In genomic region chr15:69015591-69015990, GRCh38 we compare ENCODE assay signal across 19 cellular contexts. TPM values are rescaled to one million over a fixed set of nuclear protein-coding genes. Genes with fewer than 3 reads are reported as not detected.
DNase-seq lines count a peak whose midpoint lies in the region; ATAC-seq and TF ChIP-seq lines count a peak whose summit lies in the region.
"Had no signal": no experiment of that assay in that cellular context is flagged by ENCODE, and none has a peak within 500 bp of the region (broad histone marks: within the 10 kb centered on the region; RNA-seq: fewer than 3 reads in every experiment).

No MANE protein-coding gene starts in this region.

- DNase-seq in GM03348 (ENCODE audit: low spot score), result peak; percentile 1
- peak; percentile 19 for DNase-seq in coronary artery (ENCODE audit: low spot score)
- no peak for DNase-seq in nephron progenitor cell
- DNase-seq in type B pancreatic cell (ENCODE audit: extremely low spot score, unreplicated experiment), result no peak
- no peak for DNase-seq in H4 (ENCODE audit: low spot score)
- DNase-seq in WTC11 (ENCODE audit: low spot score), result no peak
- no peak for DNase-seq in activated CD4-positive, alpha-beta T cell treated with anti-CD3 and anti-CD28 coated beads, Interleukin-2, amount 10 ng/mL, durations not matched to agents 24 days and 14 days
- DNase-seq: ACHN; C1 segment of cervical spinal cord; Calu3; CD4-positive, alpha-beta T cell; DMS 273 treated with DMSO at 0.1 percent for 48 hours; GOT3; HFFc6 had no signal

- no peaks in the 10 kb centered on the region for H3K9me3 Mint-ChIP-seq in nephron progenitor cell
- H3K9me3 Mint-ChIP-seq in type B pancreatic cell, result no peaks in the 10 kb centered on the region
- H3K9me3 Mint-ChIP-seq in WTC11, result no peaks in the 10 kb centered on the region
- no peaks in the 10 kb centered on the region for H3K9me3 Mint-ChIP-seq in activated CD4-positive, alpha-beta T cell treated with anti-CD3 and anti-CD28 coated beads, Interleukin-2, amount 10 ng/mL, durations not matched to agents 24 days and 14 days
- H3K9me3 Mint-ChIP-seq: HFFc6 had no signal

- no peak for TF ChIP-seq CTCF in coronary artery (IDR thresholded peaks at IDR 0.05)
- no peak for TF ChIP-seq CTCF in nephron progenitor cell (IDR thresholded peaks at IDR 0.05)
- no peak for TF ChIP-seq CTCF in type B pancreatic cell (conservative IDR thresholded peaks at IDR 0.05)
- no peak for TF ChIP-seq CTCF in WTC11 (IDR thresholded peaks at IDR 0.05)

- CTCF ChIA-PET in WTC11 (lab: Charles Lee), result interaction anchor here (1.1 to 3.2 kb wide), 2 partner anchors 16 to 20 kb away, joined by 3 to 19 read pairs; no protein-coding TSS in a partner anchor

- intact Hi-C loops in activated CD4-positive, alpha-beta T cell treated with anti-CD3 and anti-CD28 coated beads, Interleukin-2, amount 10 ng/mL, durations not matched to agents 24 days and 14 days (cut with micrococcal nuclease), result no loop called here

- H3K4me1 Mint-ChIP-seq in nephron progenitor cell (peaks cover 9% of the 10 kb centered on the region), type B pancreatic cell (ENCODE audit: unreplicated experiment) (no peaks in the 10 kb centered on the region), WTC11 (no peaks in the 10 kb centered on the region)
- H3K4me1 Mint-ChIP-seq in activated CD4-positive, alpha-beta T cell treated with anti-CD3 and anti-CD28 coated beads, Interleukin-2, amount 10 ng/mL, durations not matched to agents 24 days and 14 days, result no peaks in the 10 kb centered on the region
- H3K4me1 Mint-ChIP-seq: B cell had no signal

- H3K27ac ChIP-seq in coronary artery, result no peak overlapping the region

- no peak for ATAC-seq in WTC11
- ATAC-seq: HepG2 had no signal

- H3K36me3 Mint-ChIP-seq in nephron progenitor cell (ENCODE audit: low read depth), result no peaks in the 10 kb centered on the region
- no peaks in the 10 kb centered on the region for H3K36me3 Mint-ChIP-seq in type B pancreatic cell
- H3K36me3 Mint-ChIP-seq in WTC11, result no peaks in the 10 kb centered on the region
- no peaks in the 10 kb centered on the region for H3K36me3 Mint-ChIP-seq in activated CD4-positive, alpha-beta T cell treated with anti-CD3 and anti-CD28 coated beads, Interleukin-2, amount 10 ng/mL, durations not matched to agents 24 days and 14 days (ENCODE audit: low read depth)

- peaks cover 7% of the 10 kb centered on the region for H3K27me3 Mint-ChIP-seq in nephron progenitor cell (ENCODE audit: low read depth, poor library complexity)
- peaks cover 7% of the 10 kb centered on the region for H3K27me3 Mint-ChIP-seq in type B pancreatic cell
- no peaks in the 10 kb centered on the region; the same call in 1 of the 2 replicates for H3K27me3 Mint-ChIP-seq in WTC11 (ENCODE audit: low read depth)
- H3K27me3 Mint-ChIP-seq in activated CD4-positive, alpha-beta T cell treated with anti-CD3 and anti-CD28 coated beads, Interleukin-2, amount 10 ng/mL, durations not matched to agents 24 days and 14 days, result peaks cover 4% of the 10 kb centered on the region

- H3K27ac Mint-ChIP-seq in nephron progenitor cell (peak overlapping the region; percentile 21), type B pancreatic cell (peak overlapping the region; percentile 12), WTC11 (no peak overlapping the region)
- no peak overlapping the region for H3K27ac Mint-ChIP-seq in activated CD4-positive, alpha-beta T cell treated with anti-CD3 and anti-CD28 coated beads, Interleukin-2, amount 10 ng/mL, durations not matched to agents 24 days and 14 days
- H3K27ac Mint-ChIP-seq: B cell; CD4-positive, alpha-beta T cell had no signal

- H3K4me3 ChIP-seq in coronary artery, result no peak overlapping the region
- H3K4me3 ChIP-seq: HAP-1 had no signal

- POLR2A ChIA-PET in WTC11 (lab: Charles Lee), result no interaction called here

- H3K4me3 Mint-ChIP-seq in nephron progenitor cell, result no peak overlapping the region
- no peak overlapping the region for H3K4me3 Mint-ChIP-seq in type B pancreatic cell
- H3K4me3 Mint-ChIP-seq in WTC11, result no peak overlapping the region
- no peak overlapping the region for H3K4me3 Mint-ChIP-seq in activated CD4-positive, alpha-beta T cell treated with anti-CD3 and anti-CD28 coated beads, Interleukin-2, amount 10 ng/mL, durations not matched to agents 24 days and 14 days
- H3K4me3 Mint-ChIP-seq: B cell; CD4-positive, alpha-beta T cell; HFFc6 had no signal

TF ChIP-seq in WTC11, 78 proteins besides CTCF, POLR2A, EP300 and RAD21:
- no peak for TF ChIP-seq JAZF1 (CRISPR knock-in tag; IDR thresholded peaks at IDR 0.05)

RNA-seq across cellular contexts. Expression of gene NOX5, which starts 1.1 kb away (rescaled TPM):
- 0.12 TPM in 1 of 2 replicates, not detected in the other for total RNA-seq in type B pancreatic cell (ENCODE audit: low replicate concordance)
- not detected in 2 replicates for total RNA-seq in H4 (2014; rRNA removed; shearing (Covaris generic))
- not detected in 3 replicates for total RNA-seq in WTC11 (2021)
- not detected in 2 replicates for total RNA-seq in activated CD4-positive, alpha-beta T cell treated with anti-CD3 and anti-CD28 coated beads, Interleukin-2, amount 10 ng/mL, durations not matched to agents 24 days and 14 days
- total RNA-seq: A172; CD4-positive, alpha-beta T cell; G401; HepG2 had no signal

Comparison
In these comparisons a context has a peak if more than half of its experiments do, and no peak if none do; other contexts are left out.
1. DNase-seq: peak in GM03348 (single experiment) and coronary artery (single experiment); none in nephron progenitor cell (single experiment), type B pancreatic cell (single experiment), H4 (single experiment), WTC11 (single experiment) and activated CD4-positive, alpha-beta T cell treated with anti-CD3 and anti-CD28 coated beads, Interleukin-2, amount 10 ng/mL, durations not matched to agents 24 days and 14 days (single experiment).
2. H3K27ac Mint-ChIP-seq: peak in nephron progenitor cell (single experiment) and type B pancreatic cell (single experiment); none in WTC11 (single experiment) and activated CD4-positive, alpha-beta T cell treated with anti-CD3 and anti-CD28 coated beads, Interleukin-2, amount 10 ng/mL, durations not matched to agents 24 days and 14 days (single experiment).